Comparison of ENCODE assay signal across 8 cellular contexts in the genomic region with DNA sequence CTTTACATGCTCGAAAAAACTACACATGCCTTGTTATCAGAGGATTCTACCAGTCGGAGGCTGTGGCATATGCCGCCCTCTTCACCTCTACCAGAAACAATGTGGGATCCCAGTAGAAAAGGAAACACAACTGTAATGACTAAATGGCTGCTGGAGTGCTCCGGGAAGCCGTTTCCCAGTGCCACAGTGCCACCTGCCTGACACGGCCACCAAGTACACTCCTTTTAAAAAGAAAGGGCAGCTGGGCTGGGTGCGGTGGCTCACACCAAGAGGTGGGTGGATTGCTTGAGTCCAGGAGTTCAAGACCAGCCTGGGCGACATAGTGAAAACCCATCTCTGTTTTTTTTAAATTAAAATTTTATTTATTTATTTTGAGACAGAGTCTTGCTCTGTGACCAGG.
A peak's percentile ranks its signal among the peaks of the same experiment; 100 is the strongest.
DNase-seq lines count a peak whose midpoint lies in the region; TF ChIP-seq lines count a peak whose summit lies in the region.

No MANE protein-coding gene starts in this region.

- peak; percentile 66 for TF ChIP-seq CTCF in type B pancreatic cell (conservative IDR thresholded peaks at IDR 0.05)

- H3K9me3 ChIP-seq in iPS DF 6.9 (ENCODE audit: control insufficient read depth, insufficient read depth, low read length): no peaks in the 10 kb centered on the region

- no peak overlapping the region for H3K27ac ChIP-seq in iPS DF 6.9 (ENCODE audit: low read length)

- DNase-seq in COR-L47 (lab: John Stamatoyannopoulos, UW) (peak; percentile 36), HCEC 1CT (peak; percentile 53), NCI-H524 treated with DMSO at 0.1 percent for 48 hours (lab: John Stamatoyannopoulos, UW) (peak; percentile 71), iPS DF 6.9 (ENCODE audit: low read depth, low spot score) (peak; percentile 48), type B pancreatic cell (ENCODE audit: extremely low spot score, unreplicated experiment) (no peak), GM19238 (ENCODE audit: insufficient read length, low spot score) (no peak), Ammon's horn (ENCODE audit: low spot score) (no peak)
- peak; percentile 19 for DNase-seq in activated T-helper 2 cell treated with anti-CD3 and anti-CD28 coated beads, Interferon-gamma antibody, Interleukin-2, Interleukin-4, amounts not matched to agents 10 μg/mL and 5 μg/mL and 100 μg/mL, durations not matched to agents 14 hours and 24 hours and 36 hours (ENCODE audit: low spot score)

- H3K27ac Mint-ChIP-seq in activated T-helper 2 cell treated with anti-CD3 and anti-CD28 coated beads, Interferon-gamma antibody, Interleukin-2, Interleukin-4, amounts not matched to agents 10 μg/mL and 5 μg/mL and 100 μg/mL, durations not matched to agents 14 hours and 24 hours and 36 hours: no peak overlapping the region
- peak overlapping the region; percentile 46 for H3K27ac Mint-ChIP-seq in type B pancreatic cell

- H3K4me3 ChIP-seq in iPS DF 6.9 (ENCODE audit: low read length): no peak overlapping the region

- H3K36me3 Mint-ChIP-seq in activated T-helper 2 cell treated with anti-CD3 and anti-CD28 coated beads, Interferon-gamma antibody, Interleukin-2, Interleukin-4, amounts not matched to agents 10 μg/mL and 5 μg/mL and 100 μg/mL, durations not matched to agents 14 hours and 24 hours and 36 hours (ENCODE audit: low read depth): no peaks in the 10 kb centered on the region
- no peaks in the 10 kb centered on the region for H3K36me3 Mint-ChIP-seq in type B pancreatic cell

- peaks cover 4% of the 10 kb centered on the region for H3K4me1 Mint-ChIP-seq in activated T-helper 2 cell treated with anti-CD3 and anti-CD28 coated beads, Interferon-gamma antibody, Interleukin-2, Interleukin-4, amounts not matched to agents 10 μg/mL and 5 μg/mL and 100 μg/mL, durations not matched to agents 14 hours and 24 hours and 36 hours (ENCODE audit: low read depth)
- peaks cover 5% of the 10 kb centered on the region for H3K4me1 Mint-ChIP-seq in type B pancreatic cell (ENCODE audit: unreplicated experiment)

- no peak overlapping the region for H3K4me3 Mint-ChIP-seq in activated T-helper 2 cell treated with anti-CD3 and anti-CD28 coated beads, Interferon-gamma antibody, Interleukin-2, Interleukin-4, amounts not matched to agents 10 μg/mL and 5 μg/mL and 100 μg/mL, durations not matched to agents 14 hours and 24 hours and 36 hours (ENCODE audit: low read depth)
- H3K4me3 Mint-ChIP-seq in type B pancreatic cell: no peak overlapping the region

- intact Hi-C loops in activated T-helper 2 cell treated with anti-CD3 and anti-CD28 coated beads, Interferon-gamma antibody, Interleukin-2, Interleukin-4, amounts not matched to agents 10 μg/mL and 5 μg/mL and 100 μg/mL, durations not matched to agents 14 hours and 24 hours and 36 hours (cut with micrococcal nuclease): no loop called here

- H3K27me3 Mint-ChIP-seq in activated T-helper 2 cell treated with anti-CD3 and anti-CD28 coated beads, Interferon-gamma antibody, Interleukin-2, Interleukin-4, amounts not matched to agents 10 μg/mL and 5 μg/mL and 100 μg/mL, durations not matched to agents 14 hours and 24 hours and 36 hours (ENCODE audit: low read depth): no peaks in the 10 kb centered on the region
- H3K27me3 Mint-ChIP-seq in type B pancreatic cell: peaks cover 3% of the 10 kb centered on the region

- H3K4me1 ChIP-seq in iPS DF 6.9 (ENCODE audit: control insufficient read depth, insufficient read depth, low read length): no peaks in the 10 kb centered on the region

- no peaks in the 10 kb centered on the region for H3K9me3 Mint-ChIP-seq in activated T-helper 2 cell treated with anti-CD3 and anti-CD28 coated beads, Interferon-gamma antibody, Interleukin-2, Interleukin-4, amounts not matched to agents 10 μg/mL and 5 μg/mL and 100 μg/mL, durations not matched to agents 14 hours and 24 hours and 36 hours
- H3K9me3 Mint-ChIP-seq in type B pancreatic cell: no peaks in the 10 kb centered on the region

- H3K27me3 ChIP-seq in iPS DF 6.9 (ENCODE audit: control insufficient read depth, insufficient read depth, low read length): no peaks in the 10 kb centered on the region

- no CpG with 5 or more reads among the region's 8 CpGs for WGBS in iPS DF 6.9 (ENCODE audit: insufficient coverage, insufficient read length)

- H3K36me3 ChIP-seq in iPS DF 6.9 (ENCODE audit: control insufficient read depth, insufficient read depth, low read length): no peaks in the 10 kb centered on the region

Comparison
In these comparisons a context has a peak if more than half of its experiments do, and no peak if none do; other contexts are left out.
1. DNase-seq: peak in COR-L47 (single experiment), HCEC 1CT (single experiment), NCI-H524 treated with DMSO at 0.1 percent for 48 hours (single experiment), activated T-helper 2 cell treated with anti-CD3 and anti-CD28 coated beads, Interferon-gamma antibody, Interleukin-2, Interleukin-4, amounts not matched to agents 10 μg/mL and 5 μg/mL and 100 μg/mL, durations not matched to agents 14 hours and 24 hours and 36 hours (single experiment) and iPS DF 6.9 (single experiment); none in type B pancreatic cell (single experiment), GM19238 (single experiment) and Ammon's horn (single experiment).